ENCODE assay signal across 14 cellular contexts in genomic region chr7:41701542-41701941, GRCh38. TPM values are rescaled to one million over a fixed set of nuclear protein-coding genes. Genes with fewer than 3 reads are reported as not detected.
A peak's percentile ranks its signal among the peaks of the same experiment; 100 is the strongest.
DNase-seq lines count a peak whose midpoint lies in the region; ATAC-seq and TF ChIP-seq lines count a peak whose summit lies in the region.
"Had no signal": no experiment of that assay in that cellular context is flagged by ENCODE, and none has a peak within 500 bp of the region (broad histone marks: within the 10 kb centered on the region; RNA-seq: fewer than 3 reads in every experiment).

No MANE protein-coding gene starts in this region.

- no peaks in the 10 kb centered on the region for H3K36me3 Mint-ChIP-seq in MCF 10A (ENCODE audit: insufficient read depth, unreplicated experiment)
- H3K36me3 Mint-ChIP-seq: CD4-positive, alpha-beta memory T cell had no signal

- H3K4me1 ChIP-seq in HUES48 (ENCODE audit: control insufficient read depth, insufficient read depth, low read length) = peaks cover 80% of the 10 kb centered on the region
- peaks cover 39% of the 10 kb centered on the region for H3K4me1 ChIP-seq in iPS-15b (ENCODE audit: control insufficient read depth, insufficient read depth, low read length)
- H3K4me1 ChIP-seq in colonic mucosa = peaks cover 6% of the 10 kb centered on the region

- DNase-seq in MCF 10A (ENCODE audit: unreplicated experiment) = no peak
- DNase-seq in skeletal muscle cell (ENCODE audit: low read depth) = no peak
- no peak for DNase-seq in colonic mucosa
- no peak for DNase-seq in stimulated activated naive CD8-positive, alpha-beta T cell treated with anti-CD3 and anti-CD28 coated beads, Interleukin-15, amount 100 ng/mL, for 72 hours
- no peak for DNase-seq in Kasumi-1 (lab: John Stamatoyannopoulos, UW)
- no peak for DNase-seq in stimulated activated CD8-positive, alpha-beta memory T cell treated with anti-CD3 and anti-CD28 coated beads, Interleukin-4, amount 100 ng/mL, for 48 hours
- DNase-seq: activated CD4-positive, alpha-beta T cell treated with anti-CD3 and anti-CD28 coated beads for 36 hours; CD4-positive, alpha-beta memory T cell; esophagus squamous epithelium; GDM1; NCI-H2029; NK-92 treated with Interleukin-12 subunit alpha and Interleukin-12 subunit beta, amount 100 ng/mL, for 24 hours had no signal

- H3K27ac Mint-ChIP-seq in MCF 10A (ENCODE audit: low read depth, unreplicated experiment) = peak overlapping the region; percentile 90
- H3K27ac Mint-ChIP-seq in stimulated activated naive CD8-positive, alpha-beta T cell treated with anti-CD3 and anti-CD28 coated beads, Interleukin-15, amount 100 ng/mL, for 72 hours = no peak overlapping the region
- H3K27ac Mint-ChIP-seq: activated CD4-positive, alpha-beta T cell treated with anti-CD3 and anti-CD28 coated beads for 36 hours; CD4-positive, alpha-beta memory T cell had no signal

- intact Hi-C loops in MCF 10A (cut with micrococcal nuclease) = loop anchor here (5.0 kb wide), 2 partner anchors 509 to 1254 kb away; no protein-coding TSS in a partner anchor
- intact Hi-C loops in colonic mucosa (cut with DNase I) = loop anchor here (10.0 kb wide), 1 partner anchor 697 kb away; no protein-coding TSS in a partner anchor

- H3K4me1 Mint-ChIP-seq in MCF 10A (ENCODE audit: insufficient read depth, unreplicated experiment) = peaks cover 50% of the 10 kb centered on the region
- peaks cover 36% of the 10 kb centered on the region for H3K4me1 Mint-ChIP-seq in stimulated activated naive CD8-positive, alpha-beta T cell treated with anti-CD3 and anti-CD28 coated beads, Interleukin-15, amount 100 ng/mL, for 72 hours

- no peak overlapping the region for H3K27ac ChIP-seq in HUES48 (ENCODE audit: low read depth, low read length)
- no peak overlapping the region for H3K27ac ChIP-seq in colonic mucosa

- H3K4me3 ChIP-seq in HUES48 (ENCODE audit: low read depth, low read length) (peak overlapping the region; percentile 66), iPS-15b (ENCODE audit: low read depth, low read length) (peak overlapping the region; percentile 76), skeletal muscle cell (ENCODE audit: low read depth, low read length) (peak overlapping the region; percentile 74), colonic mucosa (no peak overlapping the region)

- no peaks in the 10 kb centered on the region for H3K27me3 Mint-ChIP-seq in MCF 10A (ENCODE audit: insufficient read depth, unreplicated experiment)
- peaks cover 89% of the 10 kb centered on the region for H3K27me3 Mint-ChIP-seq in stimulated activated naive CD8-positive, alpha-beta T cell treated with anti-CD3 and anti-CD28 coated beads, Interleukin-15, amount 100 ng/mL, for 72 hours

- H3K9ac ChIP-seq in HUES48 (ENCODE audit: low read depth, low read length) = no peak overlapping the region
- H3K9ac ChIP-seq in iPS-15b (ENCODE audit: low read depth, low read length) = no peak overlapping the region
- H3K9ac ChIP-seq in colonic mucosa (ENCODE audit: low read depth in 2 of 2, low read length in 2 of 2) = no peak overlapping the region

- H3K36me3 ChIP-seq in HUES48 (ENCODE audit: control insufficient read depth, insufficient read depth, low read length) (no peaks in the 10 kb centered on the region), iPS-15b (ENCODE audit: control insufficient read depth, insufficient read depth, low read length) (no peaks in the 10 kb centered on the region), colonic mucosa (no peaks in the 10 kb centered on the region)
- H3K36me3 ChIP-seq: esophagus squamous epithelium had no signal

- POLR2A ChIA-PET in MCF 10A (lab: Yijun Ruan, JAX) = interaction anchor here (0.8 to 1.2 kb wide), 2 partner anchors 598 to 940 kb away, joined by 3 to 5 read pairs; no protein-coding TSS in a partner anchor

- no TSS peak for BruUV-seq in MCF 10A (replicated peaks; lab: Mats Ljungman, UMichigan)

- H3K9me3 Mint-ChIP-seq in MCF 10A (ENCODE audit: unreplicated experiment) = no peaks in the 10 kb centered on the region
- no peaks in the 10 kb centered on the region for H3K9me3 Mint-ChIP-seq in stimulated activated naive CD8-positive, alpha-beta T cell treated with anti-CD3 and anti-CD28 coated beads, Interleukin-15, amount 100 ng/mL, for 72 hours

- no peak for TF ChIP-seq CTCF in MCF 10A (IDR thresholded peaks at IDR 0.05; ENCODE audit: unreplicated experiment)
- TF ChIP-seq CTCF in colonic mucosa (IDR thresholded peaks at IDR 0.05) = no peak

- H3K9me3 ChIP-seq in HUES48 (ENCODE audit: control insufficient read depth, insufficient read depth, low read length) = no peaks in the 10 kb centered on the region
- H3K9me3 ChIP-seq in iPS-15b (ENCODE audit: control insufficient read depth, insufficient read depth, low read length) = no peaks in the 10 kb centered on the region
- no peaks in the 10 kb centered on the region for H3K9me3 ChIP-seq in colonic mucosa
- H3K9me3 ChIP-seq: esophagus squamous epithelium had no signal

- no peak for ATAC-seq in stimulated activated naive CD8-positive, alpha-beta T cell treated with anti-CD3 and anti-CD28 coated beads, Interleukin-15, amount 100 ng/mL, for 72 hours
- ATAC-seq: activated CD4-positive, alpha-beta T cell treated with anti-CD3 and anti-CD28 coated beads for 36 hours had no signal

- peaks cover 22% of the 10 kb centered on the region for H3K27me3 ChIP-seq in HUES48 (ENCODE audit: control insufficient read depth, insufficient read depth, low read length)
- H3K27me3 ChIP-seq in iPS-15b (ENCODE audit: control insufficient read depth, insufficient read depth, low read length) = peaks cover 9% of the 10 kb centered on the region
- H3K27me3 ChIP-seq in colonic mucosa = no peaks in the 10 kb centered on the region

- CTCF ChIA-PET in MCF 10A (lab: Yijun Ruan, JAX) = interaction anchor here (3.8 to 6.2 kb wide), 2 partner anchors 656 to 1372 kb away, joined by 12 to 74 read pairs; no protein-coding TSS in a partner anchor

- H3K4me3 Mint-ChIP-seq in MCF 10A (ENCODE audit: unreplicated experiment) = peak overlapping the region; percentile 85
- H3K4me3 Mint-ChIP-seq in stimulated activated naive CD8-positive, alpha-beta T cell treated with anti-CD3 and anti-CD28 coated beads, Interleukin-15, amount 100 ng/mL, for 72 hours = no peak overlapping the region
- H3K4me3 Mint-ChIP-seq: activated CD4-positive, alpha-beta T cell treated with anti-CD3 and anti-CD28 coated beads for 36 hours; CD4-positive, alpha-beta memory T cell had no signal

RNA-seq across cellular contexts. Expression of gene INHBA, which starts 1.3 kb away (rescaled TPM):
- 10.0 and 14.3 TPM in 2 replicates for total RNA-seq in MCF 10A (2022)
- under 1 TPM; 0.15 to 0.19 TPM for total RNA-seq in colonic mucosa
- total RNA-seq: activated CD4-positive, alpha-beta T cell treated with anti-CD3 and anti-CD28 coated beads for 36 hours had no signal
